Comparison of ENCODE assay signal across 12 cellular contexts in the genomic region with DNA sequence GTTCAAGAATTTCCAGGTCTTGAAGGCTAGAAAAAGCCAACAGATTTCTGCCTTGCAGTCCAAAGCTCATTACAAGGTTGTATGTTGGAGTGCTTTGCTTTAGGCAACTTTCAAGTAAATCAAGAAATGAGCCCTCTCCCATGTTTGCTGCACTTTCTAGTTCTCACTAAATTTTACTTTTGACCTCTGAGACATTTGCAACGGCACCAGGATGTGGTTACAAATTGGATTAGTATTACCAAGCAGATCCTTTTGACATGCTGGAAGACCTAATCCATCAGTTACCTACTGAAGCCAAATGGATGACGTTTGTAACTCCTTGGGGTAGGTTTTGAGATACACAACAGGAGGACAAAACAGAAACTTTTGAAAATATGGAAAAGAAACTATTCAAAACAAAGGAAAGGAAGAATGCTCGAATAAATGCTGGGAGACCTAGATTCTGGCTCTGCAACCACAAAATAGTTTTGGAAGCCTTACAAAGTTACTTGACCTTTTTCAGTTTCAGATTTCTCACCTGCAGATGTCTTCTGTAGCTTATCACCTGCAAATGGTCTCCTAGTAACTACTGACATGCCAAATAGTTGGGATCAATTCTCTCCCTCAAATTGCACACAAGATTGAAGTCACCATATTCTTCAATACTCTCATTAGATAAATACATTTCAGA.
A peak's percentile ranks its signal among the peaks of the same experiment; 100 is the strongest.
DNase-seq lines count a peak whose midpoint lies in the region; ATAC-seq, FAIRE-seq and TF ChIP-seq lines count a peak whose summit lies in the region.
"Had no signal": no experiment of that assay in that cellular context is flagged by ENCODE, and none has a peak within 500 bp of the region (broad histone marks: within the 10 kb centered on the region; RNA-seq: fewer than 3 reads in every experiment).

No MANE protein-coding gene starts in this region.

- no peaks in the 10 kb centered on the region for H3K27me3 ChIP-seq in astrocyte (ENCODE audit: insufficient read depth, low read length)

- H3K9me3 Mint-ChIP-seq in astrocyte (ENCODE audit: unreplicated experiment), result no peaks in the 10 kb centered on the region
- H3K9me3 Mint-ChIP-seq: activated naive CD8-positive, alpha-beta T cell treated with anti-CD3 and anti-CD28 coated beads for 36 hours had no signal

- H3K27ac ChIP-seq in astrocyte (ENCODE audit: low read depth, low read length), result no peak overlapping the region
- H3K27ac ChIP-seq: PC-9 had no signal

- no peaks in the 10 kb centered on the region for H3K36me3 Mint-ChIP-seq in astrocyte (ENCODE audit: low read depth, unreplicated experiment)
- H3K36me3 Mint-ChIP-seq: activated naive CD8-positive, alpha-beta T cell treated with anti-CD3 and anti-CD28 coated beads for 36 hours had no signal

- TF ChIP-seq CTCF in astrocyte (IDR thresholded peaks at IDR 0.05; ENCODE audit: insufficient read depth, low read depth, low read length), result no peak

- peak overlapping the region; percentile 42 for H3K27ac Mint-ChIP-seq in astrocyte (ENCODE audit: unreplicated experiment)
- H3K27ac Mint-ChIP-seq: activated naive CD8-positive, alpha-beta T cell treated with anti-CD3 and anti-CD28 coated beads for 36 hours had no signal

- intact Hi-C loops in Right ventricle myocardium inferior (cut with DNase I), result loop anchor here (2.0 to 10.0 kb wide), 2 partner anchors 252 to 396 kb away; partner anchors contain the start of gene ADGRL2

- peaks cover 35% of the 10 kb centered on the region for H3K4me1 Mint-ChIP-seq in astrocyte (ENCODE audit: low read depth, unreplicated experiment)
- H3K4me1 Mint-ChIP-seq: activated naive CD8-positive, alpha-beta T cell treated with anti-CD3 and anti-CD28 coated beads for 36 hours had no signal

- no peaks in the 10 kb centered on the region for H3K79me2 ChIP-seq in astrocyte (ENCODE audit: insufficient read depth, low read length)

- H3K27me3 Mint-ChIP-seq in astrocyte (ENCODE audit: low read depth, unreplicated experiment), result peaks cover 2% of the 10 kb centered on the region

- no peak overlapping the region for H3K4me2 ChIP-seq in astrocyte (ENCODE audit: low read length)
- H3K4me2 ChIP-seq: PC-9 had no signal

- no peaks in the 10 kb centered on the region for H4K20me1 ChIP-seq in astrocyte (ENCODE audit: insufficient read depth, low read length)

- ATAC-seq in GM18907 (IDR thresholded peaks at IDR 0.05; ENCODE audit: unreplicated experiment) (peak; percentile 63), GM21825 (IDR thresholded peaks at IDR 0.05; ENCODE audit: unreplicated experiment) (peak; percentile 54), HG03280 (IDR thresholded peaks at IDR 0.05; ENCODE audit: unreplicated experiment) (peak; percentile 59), Right ventricle myocardium inferior (no peak)

- H3K36me3 ChIP-seq in astrocyte (ENCODE audit: insufficient read depth, low read length), result no peaks in the 10 kb centered on the region

- H2AFZ ChIP-seq in astrocyte (ENCODE audit: low read depth, low read length), result no peak overlapping the region
- H2AFZ ChIP-seq: PC-9 had no signal

- H3K4me1 ChIP-seq in astrocyte (ENCODE audit: insufficient read depth, low read length), result no peaks in the 10 kb centered on the region

- H3K4me3 Mint-ChIP-seq in astrocyte (ENCODE audit: unreplicated experiment), result no peak overlapping the region
- H3K4me3 Mint-ChIP-seq: activated naive CD8-positive, alpha-beta T cell treated with anti-CD3 and anti-CD28 coated beads for 36 hours had no signal

- DNase-seq in astrocyte (ENCODE audit: low read depth), result no peak
- no peak for DNase-seq in Right ventricle myocardium inferior (ENCODE audit: missing footprints)
- no peak for DNase-seq in NCI-H128 (lab: John Stamatoyannopoulos, UW; ENCODE audit: unreplicated experiment)
- DNase-seq in middle frontal gyrus (ENCODE audit: extremely low spot score, low spot score), result no peak
- no peak for DNase-seq in AG08396 (ENCODE audit: low spot score)
- DNase-seq: activated CD4-positive, CD25-positive, alpha-beta regulatory T cell treated with anti-CD3 and anti-CD28 coated beads, Interleukin-2, amount 50 U/mL, for 72 hours; activated naive CD8-positive, alpha-beta T cell treated with anti-CD3 and anti-CD28 coated beads for 36 hours; effector memory CD4-positive, alpha-beta T cell had no signal

- no peak overlapping the region for H3K4me3 ChIP-seq in astrocyte (ENCODE audit: insufficient read depth, low read depth, low read length)
- H3K4me3 ChIP-seq: PC-9 had no signal

- FAIRE-seq in astrocyte (lab: Jason Lieb, UNC), result no peak

- H3K9ac ChIP-seq in astrocyte (ENCODE audit: low read length), result no peak overlapping the region

- no peaks in the 10 kb centered on the region for H3K9me3 ChIP-seq in astrocyte (ENCODE audit: insufficient read depth, low read depth, low read length)
